8 cellular contexts compared by ENCODE assay signal in genomic region chr15:70892002-70892911, GRCh38. TPM values are rescaled to one million over a fixed set of nuclear protein-coding genes. Genes with fewer than 3 reads are reported as not detected.
DNase-seq lines count a peak whose midpoint lies in the region; ATAC-seq and TF ChIP-seq lines count a peak whose summit lies in the region.

Gene LRRC49, plus strand, starts transcription at chr15:70892826. Its CDS starts 69 bp downstream, at chr15:70892895.
Gene THAP10, minus strand, starts transcription at chr15:70892433. Its CDS starts 161 bp downstream, at chr15:70892272.

- H3K27me3 ChIP-seq in heart left ventricle, result peaks cover 0 to 3% (median 0%) of the 10 kb centered on the region in 9 donors
- no peaks in the 10 kb centered on the region for H3K27me3 ChIP-seq in vagina

- H3K4me3 ChIP-seq in heart left ventricle (peak within 1 kb of the TSS; percentile 33 to 83 (median 74)), vagina (peak within 1 kb of the TSS; percentile 84 to 90)

- H3K4me1 ChIP-seq in heart left ventricle (peaks cover 0 to 23% (median 6%) of the 10 kb centered on the region in 12 donors), vagina (peaks cover 14% of the 10 kb centered on the region)

- H3K36me3 ChIP-seq in heart left ventricle, result peaks cover 0 to 24% (median 0%) of the 10 kb centered on the region in 9 donors
- H3K36me3 ChIP-seq in vagina, result no peaks in the 10 kb centered on the region

- WGBS in heart left ventricle, 4 donors, result 0% methylated on average over 21 to 61 of the region's 61 CpGs

- ATAC-seq in GM21576 (IDR thresholded peaks at IDR 0.05; ENCODE audit: unreplicated experiment) (peak; percentile 67), heart left ventricle (peak; percentile 96 to 99 (median 98)), omental fat pad (ENCODE audit: low FRiP score) (peak; percentile 94)

- intact Hi-C loops in heart left ventricle (cut with DNase I) (loop anchor here (2.0 to 10.0 kb wide), 7 partner anchors 113 to 553 kb away; no protein-coding TSS in a partner anchor), vagina (cut with DNase I) (no loop called here)

- H3K27ac ChIP-seq in angular gyrus (ENCODE audit: low read depth, low read length) (peak within 1 kb of the TSS; percentile 96), heart left ventricle (peak within 1 kb of the TSS; percentile 19 to 83 (median 68)), vagina (peak within 1 kb of the TSS; percentile 78)

- TF ChIP-seq POLR2A in heart left ventricle (IDR thresholded peaks at IDR 0.05), result no peak
- TF ChIP-seq POLR2A in vagina (IDR thresholded peaks at IDR 0.05), result no peak

- DNase-seq in DMS53 treated with DMSO at 0.1 percent for 48 hours (lab: John Stamatoyannopoulos, UW; ENCODE audit: unreplicated experiment) (peak; percentile 88), HuH-7 (ENCODE audit: low spot score) (peak; percentile 79), OCI-M2 (lab: John Stamatoyannopoulos, UW; ENCODE audit: unreplicated experiment) (peak; percentile 53), heart left ventricle (peak; percentile 88 to 93 (median 90)), omental fat pad (ENCODE audit: low spot score) (peak; percentile 69), vagina (ENCODE audit: extremely low spot score in 2 of 2) (peak in 1 of 2 donors; percentile 96)

- H3K9me3 ChIP-seq in heart left ventricle (no peaks in the 10 kb centered on the region), vagina (no peaks in the 10 kb centered on the region)

- TF ChIP-seq CTCF in heart left ventricle (IDR thresholded peaks at IDR 0.05) (no peak), omental fat pad (IDR thresholded peaks at IDR 0.05) (no peak), vagina (IDR thresholded peaks at IDR 0.05) (no peak)

RNA-seq across cellular contexts. Expression of gene LRRC49, which starts in this region (rescaled TPM):
- total RNA-seq in heart left ventricle (100 to 1,000 TPM in 2 of 9 donors, 10 to 100 TPM in 7; 22.4 to 123 (median 60.3) TPM), omental fat pad (1 to 10 TPM; 2.5 to 7.1 (median 5.0) TPM), vagina (8.8 TPM)
- 100 to 1,000 TPM in 1 of 2 donors, 10 to 100 TPM in 1; 13.3 to 115 TPM for polyA plus RNA-seq in heart left ventricle

RNA-seq across cellular contexts. Expression of gene THAP10, which starts in this region (rescaled TPM):
- total RNA-seq in heart left ventricle (1 to 10 TPM; 2.8 to 5.9 (median 5.1) TPM), omental fat pad (1 to 10 TPM in 2 of 4 donors, under 1 TPM in 2; 0.48 to 3.5 (median 1.1) TPM), vagina (2.7 TPM)
- polyA plus RNA-seq in heart left ventricle, result 1 to 10 TPM; 1.7 to 5.5 TPM
